ENCODE assay signal across 1 cellular context in the genomic region with DNA sequence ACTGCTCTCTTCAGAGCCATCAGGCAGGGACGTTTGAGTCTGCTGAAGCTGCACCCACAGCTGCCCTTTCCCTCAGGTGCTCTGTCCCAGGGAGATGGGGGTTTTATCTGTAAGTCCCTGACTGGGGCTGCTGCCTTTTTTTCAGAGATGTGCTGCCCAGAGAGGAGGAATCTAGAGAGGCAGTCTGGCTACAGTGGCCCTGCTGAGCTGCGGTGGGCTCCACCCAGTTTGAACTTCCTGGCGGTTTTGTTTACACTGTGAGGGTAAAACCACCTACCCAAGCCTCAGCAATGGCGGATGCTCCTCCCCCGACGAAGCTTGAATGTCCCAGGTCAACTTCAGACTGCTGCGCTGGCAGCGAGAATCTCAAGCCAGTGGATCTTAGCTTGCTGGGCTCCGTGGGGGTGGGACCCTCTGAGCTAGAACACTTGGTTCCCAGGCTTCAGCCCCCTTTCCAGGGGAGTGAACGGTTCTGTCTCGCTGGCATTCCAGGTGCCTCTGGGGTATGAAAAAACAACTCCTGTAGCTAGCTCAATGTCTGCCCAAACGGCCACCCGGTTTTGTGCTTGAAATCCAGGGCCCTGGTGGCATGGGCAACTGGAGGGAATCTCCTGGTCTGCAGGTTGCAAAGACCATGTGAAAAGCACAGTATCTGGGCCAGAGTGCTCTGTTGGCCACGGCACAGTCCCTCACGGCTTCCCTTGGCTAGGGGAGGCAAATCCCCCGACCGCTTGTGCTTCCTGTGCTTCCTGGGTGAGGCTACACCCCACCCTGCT.
TF ChIP-seq lines count a peak whose summit lies in the region.

No MANE protein-coding gene starts in this region.

TF ChIP-seq in HepG2, 621 proteins besides CTCF, POLR2A, EP300 and RAD21 (continued from another document and continues in another):
- TF ChIP-seq, protein P1, sequence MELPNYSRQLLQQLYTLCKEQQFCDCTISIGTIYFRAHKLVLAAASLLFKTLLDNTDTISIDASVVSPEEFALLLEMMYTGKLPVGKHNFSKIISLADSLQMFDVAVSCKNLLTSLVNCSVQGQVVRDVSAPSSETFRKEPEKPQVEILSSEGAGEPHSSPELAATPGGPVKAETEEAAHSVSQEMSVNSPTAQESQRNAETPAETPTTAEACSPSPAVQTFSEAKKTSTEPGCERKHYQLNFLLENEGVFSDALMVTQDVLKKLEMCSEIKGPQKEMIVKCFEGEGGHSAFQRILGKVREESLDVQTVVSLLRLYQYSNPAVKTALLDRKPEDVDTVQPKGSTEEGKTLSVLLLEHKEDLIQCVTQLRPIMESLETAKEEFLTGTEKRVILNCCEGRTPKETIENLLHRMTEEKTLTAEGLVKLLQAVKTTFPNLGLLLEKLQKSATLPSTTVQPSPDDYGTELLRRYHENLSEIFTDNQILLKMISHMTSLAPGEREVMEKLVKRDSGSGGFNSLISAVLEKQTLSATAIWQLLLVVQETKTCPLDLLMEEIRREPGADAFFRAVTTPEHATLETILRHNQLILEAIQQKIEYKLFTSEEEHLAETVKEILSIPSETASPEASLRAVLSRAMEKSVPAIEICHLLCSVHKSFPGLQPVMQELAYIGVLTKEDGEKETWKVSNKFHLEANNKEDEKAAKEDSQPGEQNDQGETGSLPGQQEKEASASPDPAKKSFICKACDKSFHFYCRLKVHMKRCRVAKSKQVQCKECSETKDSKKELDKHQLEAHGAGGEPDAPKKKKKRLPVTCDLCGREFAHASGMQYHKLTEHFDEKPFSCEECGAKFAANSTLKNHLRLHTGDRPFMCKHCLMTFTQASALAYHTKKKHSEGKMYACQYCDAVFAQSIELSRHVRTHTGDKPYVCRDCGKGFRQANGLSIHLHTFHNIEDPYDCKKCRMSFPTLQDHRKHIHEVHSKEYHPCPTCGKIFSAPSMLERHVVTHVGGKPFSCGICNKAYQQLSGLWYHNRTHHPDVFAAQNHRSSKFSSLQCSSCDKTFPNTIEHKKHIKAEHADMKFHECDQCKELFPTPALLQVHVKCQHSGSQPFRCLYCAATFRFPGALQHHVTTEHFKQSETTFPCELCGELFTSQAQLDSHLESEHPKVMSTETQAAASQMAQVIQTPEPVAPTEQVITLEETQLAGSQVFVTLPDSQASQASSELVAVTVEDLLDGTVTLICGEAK (IDR thresholded peaks at IDR 0.05) = no peak
- TF ChIP-seq, protein P1 (CRISPR knock-in tag; IDR thresholded peaks at IDR 0.05) = no peak
- TF ChIP-seq ZFP41 (CRISPR knock-in tag; IDR thresholded peaks at IDR 0.05; ENCODE audit: borderline replicate concordance) (no peak), EHMT2 (IDR thresholded peaks at IDR 0.05; ENCODE audit: borderline replicate concordance, low read depth, low read length) (no peak), TCF12 (IDR thresholded peaks at IDR 0.05) (no peak), TCF12 (CRISPR knock-in tag; IDR thresholded peaks at IDR 0.05) (no peak), NFIB (CRISPR knock-in tag; IDR thresholded peaks at IDR 0.05; ENCODE audit: borderline replicate concordance) (no peak), ZNF547 (CRISPR knock-in tag; IDR thresholded peaks at IDR 0.05) (no peak), SALL1 (CRISPR knock-in tag; IDR thresholded peaks at IDR 0.05) (peak; percentile 30; the same call in 1 of the 2 replicates), ZNF709 (CRISPR knock-in tag; IDR thresholded peaks at IDR 0.05) (no peak), ZNF232 (CRISPR knock-in tag; IDR thresholded peaks at IDR 0.05; ENCODE audit: borderline replicate concordance) (no peak), YEATS2 (CRISPR knock-in tag; IDR thresholded peaks at IDR 0.05; ENCODE audit: borderline replicate concordance) (no peak), SMARCE1 (IDR thresholded peaks at IDR 0.05; ENCODE audit: borderline replicate concordance) (no peak), ZNF367 (CRISPR knock-in tag; IDR thresholded peaks at IDR 0.05; ENCODE audit: borderline replicate concordance) (no peak), HMGA1 (CRISPR knock-in tag; conservative IDR thresholded peaks at IDR 0.05) (no peak), NFRKB (IDR thresholded peaks at IDR 0.05) (no peak), ZNF761 (CRISPR knock-in tag; conservative IDR thresholded peaks at IDR 0.05) (no peak), RORA (CRISPR knock-in tag; IDR thresholded peaks at IDR 0.05) (no peak), FOXJ3 (CRISPR knock-in tag; IDR thresholded peaks at IDR 0.05; ENCODE audit: borderline replicate concordance) (no peak), ZSCAN20 (CRISPR knock-in tag; IDR thresholded peaks at IDR 0.05; ENCODE audit: borderline replicate concordance) (no peak), JDP2 (CRISPR knock-in tag; IDR thresholded peaks at IDR 0.05; ENCODE audit: borderline replicate concordance) (no peak), ZNF607 (CRISPR knock-in tag; IDR thresholded peaks at IDR 0.05; ENCODE audit: borderline replicate concordance) (no peak), RFX1 (IDR thresholded peaks at IDR 0.05) (no peak)
- TF ChIP-seq, protein P2, sequence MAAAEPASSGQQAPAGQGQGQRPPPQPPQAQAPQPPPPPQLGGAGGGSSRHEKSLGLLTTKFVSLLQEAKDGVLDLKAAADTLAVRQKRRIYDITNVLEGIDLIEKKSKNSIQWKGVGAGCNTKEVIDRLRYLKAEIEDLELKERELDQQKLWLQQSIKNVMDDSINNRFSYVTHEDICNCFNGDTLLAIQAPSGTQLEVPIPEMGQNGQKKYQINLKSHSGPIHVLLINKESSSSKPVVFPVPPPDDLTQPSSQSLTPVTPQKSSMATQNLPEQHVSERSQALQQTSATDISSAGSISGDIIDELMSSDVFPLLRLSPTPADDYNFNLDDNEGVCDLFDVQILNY (CRISPR knock-in tag; conservative IDR thresholded peaks at IDR 0.05) = no peak
- TF ChIP-seq, protein P3, sequence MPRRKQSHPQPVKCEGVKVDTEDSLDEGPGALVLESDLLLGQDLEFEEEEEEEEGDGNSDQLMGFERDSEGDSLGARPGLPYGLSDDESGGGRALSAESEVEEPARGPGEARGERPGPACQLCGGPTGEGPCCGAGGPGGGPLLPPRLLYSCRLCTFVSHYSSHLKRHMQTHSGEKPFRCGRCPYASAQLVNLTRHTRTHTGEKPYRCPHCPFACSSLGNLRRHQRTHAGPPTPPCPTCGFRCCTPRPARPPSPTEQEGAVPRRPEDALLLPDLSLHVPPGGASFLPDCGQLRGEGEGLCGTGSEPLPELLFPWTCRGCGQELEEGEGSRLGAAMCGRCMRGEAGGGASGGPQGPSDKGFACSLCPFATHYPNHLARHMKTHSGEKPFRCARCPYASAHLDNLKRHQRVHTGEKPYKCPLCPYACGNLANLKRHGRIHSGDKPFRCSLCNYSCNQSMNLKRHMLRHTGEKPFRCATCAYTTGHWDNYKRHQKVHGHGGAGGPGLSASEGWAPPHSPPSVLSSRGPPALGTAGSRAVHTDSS (CRISPR knock-in tag; conservative IDR thresholded peaks at IDR 0.05) = no peak
- TF ChIP-seq, protein P4, sequence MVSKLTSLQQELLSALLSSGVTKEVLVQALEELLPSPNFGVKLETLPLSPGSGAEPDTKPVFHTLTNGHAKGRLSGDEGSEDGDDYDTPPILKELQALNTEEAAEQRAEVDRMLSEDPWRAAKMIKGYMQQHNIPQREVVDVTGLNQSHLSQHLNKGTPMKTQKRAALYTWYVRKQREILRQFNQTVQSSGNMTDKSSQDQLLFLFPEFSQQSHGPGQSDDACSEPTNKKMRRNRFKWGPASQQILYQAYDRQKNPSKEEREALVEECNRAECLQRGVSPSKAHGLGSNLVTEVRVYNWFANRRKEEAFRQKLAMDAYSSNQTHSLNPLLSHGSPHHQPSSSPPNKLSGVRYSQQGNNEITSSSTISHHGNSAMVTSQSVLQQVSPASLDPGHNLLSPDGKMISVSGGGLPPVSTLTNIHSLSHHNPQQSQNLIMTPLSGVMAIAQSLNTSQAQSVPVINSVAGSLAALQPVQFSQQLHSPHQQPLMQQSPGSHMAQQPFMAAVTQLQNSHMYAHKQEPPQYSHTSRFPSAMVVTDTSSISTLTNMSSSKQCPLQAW (CRISPR knock-in tag; IDR thresholded peaks at IDR 0.05) = 0 out of 2 replicates have a peak, but pooled peaks have one; percentile 18
- TF ChIP-seq, protein P5, sequence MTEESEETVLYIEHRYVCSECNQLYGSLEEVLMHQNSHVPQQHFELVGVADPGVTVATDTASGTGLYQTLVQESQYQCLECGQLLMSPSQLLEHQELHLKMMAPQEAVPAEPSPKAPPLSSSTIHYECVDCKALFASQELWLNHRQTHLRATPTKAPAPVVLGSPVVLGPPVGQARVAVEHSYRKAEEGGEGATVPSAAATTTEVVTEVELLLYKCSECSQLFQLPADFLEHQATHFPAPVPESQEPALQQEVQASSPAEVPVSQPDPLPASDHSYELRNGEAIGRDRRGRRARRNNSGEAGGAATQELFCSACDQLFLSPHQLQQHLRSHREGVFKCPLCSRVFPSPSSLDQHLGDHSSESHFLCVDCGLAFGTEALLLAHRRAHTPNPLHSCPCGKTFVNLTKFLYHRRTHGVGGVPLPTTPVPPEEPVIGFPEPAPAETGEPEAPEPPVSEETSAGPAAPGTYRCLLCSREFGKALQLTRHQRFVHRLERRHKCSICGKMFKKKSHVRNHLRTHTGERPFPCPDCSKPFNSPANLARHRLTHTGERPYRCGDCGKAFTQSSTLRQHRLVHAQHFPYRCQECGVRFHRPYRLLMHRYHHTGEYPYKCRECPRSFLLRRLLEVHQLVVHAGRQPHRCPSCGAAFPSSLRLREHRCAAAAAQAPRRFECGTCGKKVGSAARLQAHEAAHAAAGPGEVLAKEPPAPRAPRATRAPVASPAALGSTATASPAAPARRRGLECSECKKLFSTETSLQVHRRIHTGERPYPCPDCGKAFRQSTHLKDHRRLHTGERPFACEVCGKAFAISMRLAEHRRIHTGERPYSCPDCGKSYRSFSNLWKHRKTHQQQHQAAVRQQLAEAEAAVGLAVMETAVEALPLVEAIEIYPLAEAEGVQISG (CRISPR knock-in tag; IDR thresholded peaks at IDR 0.05) = no peak
- TF ChIP-seq, protein P6, sequence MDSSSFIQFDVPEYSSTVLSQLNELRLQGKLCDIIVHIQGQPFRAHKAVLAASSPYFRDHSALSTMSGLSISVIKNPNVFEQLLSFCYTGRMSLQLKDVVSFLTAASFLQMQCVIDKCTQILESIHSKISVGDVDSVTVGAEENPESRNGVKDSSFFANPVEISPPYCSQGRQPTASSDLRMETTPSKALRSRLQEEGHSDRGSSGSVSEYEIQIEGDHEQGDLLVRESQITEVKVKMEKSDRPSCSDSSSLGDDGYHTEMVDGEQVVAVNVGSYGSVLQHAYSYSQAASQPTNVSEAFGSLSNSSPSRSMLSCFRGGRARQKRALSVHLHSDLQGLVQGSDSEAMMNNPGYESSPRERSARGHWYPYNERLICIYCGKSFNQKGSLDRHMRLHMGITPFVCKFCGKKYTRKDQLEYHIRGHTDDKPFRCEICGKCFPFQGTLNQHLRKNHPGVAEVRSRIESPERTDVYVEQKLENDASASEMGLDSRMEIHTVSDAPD (CRISPR knock-in tag; IDR thresholded peaks at IDR 0.05) = no peak
- TF ChIP-seq, protein P7, sequence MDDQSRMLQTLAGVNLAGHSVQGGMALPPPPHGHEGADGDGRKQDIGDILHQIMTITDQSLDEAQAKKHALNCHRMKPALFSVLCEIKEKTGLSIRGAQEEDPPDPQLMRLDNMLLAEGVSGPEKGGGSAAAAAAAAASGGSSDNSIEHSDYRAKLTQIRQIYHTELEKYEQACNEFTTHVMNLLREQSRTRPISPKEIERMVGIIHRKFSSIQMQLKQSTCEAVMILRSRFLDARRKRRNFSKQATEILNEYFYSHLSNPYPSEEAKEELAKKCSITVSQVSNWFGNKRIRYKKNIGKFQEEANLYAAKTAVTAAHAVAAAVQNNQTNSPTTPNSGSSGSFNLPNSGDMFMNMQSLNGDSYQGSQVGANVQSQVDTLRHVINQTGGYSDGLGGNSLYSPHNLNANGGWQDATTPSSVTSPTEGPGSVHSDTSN (CRISPR knock-in tag; IDR thresholded peaks at IDR 0.05; ENCODE audit: borderline replicate concordance) = no peak
- TF ChIP-seq, protein P8, sequence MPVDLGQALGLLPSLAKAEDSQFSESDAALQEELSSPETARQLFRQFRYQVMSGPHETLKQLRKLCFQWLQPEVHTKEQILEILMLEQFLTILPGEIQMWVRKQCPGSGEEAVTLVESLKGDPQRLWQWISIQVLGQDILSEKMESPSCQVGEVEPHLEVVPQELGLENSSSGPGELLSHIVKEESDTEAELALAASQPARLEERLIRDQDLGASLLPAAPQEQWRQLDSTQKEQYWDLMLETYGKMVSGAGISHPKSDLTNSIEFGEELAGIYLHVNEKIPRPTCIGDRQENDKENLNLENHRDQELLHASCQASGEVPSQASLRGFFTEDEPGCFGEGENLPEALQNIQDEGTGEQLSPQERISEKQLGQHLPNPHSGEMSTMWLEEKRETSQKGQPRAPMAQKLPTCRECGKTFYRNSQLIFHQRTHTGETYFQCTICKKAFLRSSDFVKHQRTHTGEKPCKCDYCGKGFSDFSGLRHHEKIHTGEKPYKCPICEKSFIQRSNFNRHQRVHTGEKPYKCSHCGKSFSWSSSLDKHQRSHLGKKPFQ (CRISPR knock-in tag; IDR thresholded peaks at IDR 0.05; ENCODE audit: insufficient replicate concordance) = no peak
- TF ChIP-seq, protein P9, sequence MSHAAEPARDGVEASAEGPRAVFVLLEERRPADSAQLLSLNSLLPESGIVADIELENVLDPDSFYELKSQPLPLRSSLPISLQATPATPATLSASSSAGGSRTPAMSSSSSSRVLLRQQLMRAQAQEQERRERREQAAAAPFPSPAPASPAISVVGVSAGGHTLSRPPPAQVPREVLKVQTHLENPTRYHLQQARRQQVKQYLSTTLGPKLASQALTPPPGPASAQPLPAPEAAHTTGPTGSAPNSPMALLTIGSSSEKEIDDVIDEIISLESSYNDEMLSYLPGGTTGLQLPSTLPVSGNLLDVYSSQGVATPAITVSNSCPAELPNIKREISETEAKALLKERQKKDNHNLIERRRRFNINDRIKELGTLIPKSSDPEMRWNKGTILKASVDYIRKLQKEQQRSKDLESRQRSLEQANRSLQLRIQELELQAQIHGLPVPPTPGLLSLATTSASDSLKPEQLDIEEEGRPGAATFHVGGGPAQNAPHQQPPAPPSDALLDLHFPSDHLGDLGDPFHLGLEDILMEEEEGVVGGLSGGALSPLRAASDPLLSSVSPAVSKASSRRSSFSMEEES (CRISPR knock-in tag; IDR thresholded peaks at IDR 0.05) = no peak
